8 cellular contexts compared by ENCODE assay signal in the genomic region with DNA sequence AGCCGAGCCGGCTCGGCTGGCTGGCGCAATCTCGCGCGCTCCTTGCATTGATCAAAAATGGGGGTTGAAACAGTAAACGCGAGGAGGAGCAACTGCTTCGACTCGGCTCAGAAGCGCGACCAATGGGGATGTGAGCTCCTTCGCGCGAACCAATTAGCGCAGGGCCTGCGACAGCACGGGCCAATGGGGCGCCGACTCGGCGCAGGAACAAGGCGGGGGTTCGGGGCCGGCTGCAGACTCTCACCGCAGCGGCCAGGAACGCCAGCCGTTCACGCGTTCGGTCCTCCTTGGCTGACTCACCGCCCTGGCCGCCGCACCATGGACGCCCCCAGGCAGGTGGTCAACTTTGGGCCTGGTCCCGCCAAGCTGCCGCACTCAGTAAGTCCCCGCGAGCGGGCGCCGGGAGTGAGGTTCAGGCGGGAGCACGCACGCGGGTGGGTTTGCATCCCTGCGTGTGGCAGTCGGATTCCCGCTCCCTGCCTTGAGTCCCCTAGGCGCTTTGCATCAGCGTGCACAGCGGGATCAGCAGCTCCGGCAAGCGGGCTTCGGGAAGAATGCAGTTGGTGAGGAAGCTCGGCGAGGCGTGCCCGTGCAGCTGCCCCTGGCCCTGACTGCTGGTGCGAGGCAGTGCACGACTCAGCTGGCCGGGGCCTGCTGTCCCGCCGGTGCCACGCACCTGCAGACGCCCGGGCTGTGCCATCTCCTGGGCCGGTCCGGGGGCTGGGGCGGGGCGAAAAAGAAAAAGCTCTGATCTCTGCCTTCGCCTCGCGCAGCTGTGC. TPM values are rescaled to one million over a fixed set of nuclear protein-coding genes. Genes with fewer than 3 reads are reported as not detected.
DNase-seq lines count a peak whose midpoint lies in the region; ATAC-seq and TF ChIP-seq lines count a peak whose summit lies in the region.

PSAT1 (plus strand) TSS at position 233 of the 779 bp plus-strand sequence; CDS start at position 319, 86 bp downstream.

- H3K36me3 Mint-ChIP-seq in CD14-positive monocyte: peaks cover 0 to 8% of the 10 kb centered on the region in 2 donors

- whole genome bisulfite sequencing in lower leg skin, 2 donors: 0 to 1% methylated on average over 28 to 42 of the region's 76 CpGs

- H3K27ac ChIP-seq in duodenal mucosa (ENCODE audit: low read depth, low read length): no peak within 1 kb of the TSS

- TF ChIP-seq CTCF in CD14-positive monocyte (IDR thresholded peaks at IDR 0.05) (no peak), lower leg skin (IDR thresholded peaks at IDR 0.05) (no peak)

- no peaks in the 10 kb centered on the region for H3K9me3 ChIP-seq in duodenal mucosa (ENCODE audit: control insufficient read depth in 1 of 2, low read length in 2 of 2)

- H3K9me3 Mint-ChIP-seq in CD14-positive monocyte: peaks cover 0 to 17% (median 7%) of the 10 kb centered on the region in 7 donors

- no peaks in the 10 kb centered on the region for H3K36me3 ChIP-seq in duodenal mucosa (ENCODE audit: control insufficient read depth in 1 of 2, insufficient read depth in 2 of 2, low read length in 2 of 2)

- H3K27me3 ChIP-seq in duodenal mucosa (ENCODE audit: control insufficient read depth in 1 of 2, insufficient read depth in 2 of 2, low read length in 2 of 2): no peaks in the 10 kb centered on the region

- peaks cover 36% of the 10 kb centered on the region for H3K4me1 Mint-ChIP-seq in CD14-positive monocyte

- peak within 1 kb of the TSS in 2 of 7 donors; percentile 63 to 72 for H3K27ac Mint-ChIP-seq in CD14-positive monocyte

- ATAC-seq in GM19438 (IDR thresholded peaks at IDR 0.05; ENCODE audit: low read depth, unreplicated experiment) (peak; percentile 95), HG03571 (IDR thresholded peaks at IDR 0.05; ENCODE audit: unreplicated experiment) (peak; percentile 99)

- peak within 1 kb of the TSS; percentile 82 to 93 for H3K4me3 Mint-ChIP-seq in CD14-positive monocyte

- peak within 1 kb of the TSS; percentile 52 to 63 for H3K9ac ChIP-seq in duodenal mucosa (ENCODE audit: low read depth in 1 of 2, low read length in 2 of 2)

- H3K27me3 Mint-ChIP-seq in CD14-positive monocyte (ENCODE audit: low read depth in 3 of 3): peaks cover 47 to 59% (median 58%) of the 10 kb centered on the region in 3 donors

- H3K4me1 ChIP-seq in duodenal mucosa (ENCODE audit: control insufficient read depth in 1 of 2, insufficient read depth in 2 of 2, low read length in 2 of 2): peaks cover 8 to 14% of the 10 kb centered on the region in 2 donors

- H3K4me3 ChIP-seq in duodenal mucosa (ENCODE audit: low read depth in 1 of 2, low read length in 2 of 2) (peak within 1 kb of the TSS; percentile 84 to 88), lower leg skin (ENCODE audit: low read depth, poor library complexity, severe bottlenecking) (peak within 1 kb of the TSS; percentile 58)

- intact Hi-C loops in CD14-positive monocyte (cut with micrococcal nuclease): no loop called here
- intact Hi-C loops in lower leg skin (cut with DNase I; ENCODE audit: low total_unique reads): no loop called here

- TF ChIP-seq POLR2A in lower leg skin (IDR thresholded peaks at IDR 0.05): no peak

- peak; percentile 70 for DNase-seq in CD14-positive monocyte (ENCODE audit: low spot score)
- peak; percentile 93 for DNase-seq in NCI-H82 (lab: John Stamatoyannopoulos, UW)
- peak; percentile 88 to 92 for DNase-seq in activated CD4-positive, alpha-beta T cell treated with anti-CD3 and anti-CD28 coated beads, Interleukin-2, amount 50 U/mL, for 48 hours
- DNase-seq in lower leg skin (ENCODE audit: low spot score in 2 of 2): peak; percentile 73 to 94
- peak; percentile 84 to 92 for DNase-seq in stimulated activated CD4-positive, alpha-beta T cell treated with anti-CD3 and anti-CD28 coated beads, Interleukin-4, amount 100 ng/mL, for 4 hours

RNA-seq across cellular contexts. Expression of gene PSAT1, which starts in this region (rescaled TPM):
- 1 to 10 TPM in 1 of 2 donors, under 1 TPM in 1; 0.11 to 4.7 TPM for polyA plus RNA-seq in CD14-positive monocyte
- total RNA-seq in lower leg skin: 100 to 1,000 TPM in 1 of 4 donors, 10 to 100 TPM in 3; 50.2 to 106 (median 75.3) TPM
